1 cellular context compared by ENCODE assay signal in the genomic region with DNA sequence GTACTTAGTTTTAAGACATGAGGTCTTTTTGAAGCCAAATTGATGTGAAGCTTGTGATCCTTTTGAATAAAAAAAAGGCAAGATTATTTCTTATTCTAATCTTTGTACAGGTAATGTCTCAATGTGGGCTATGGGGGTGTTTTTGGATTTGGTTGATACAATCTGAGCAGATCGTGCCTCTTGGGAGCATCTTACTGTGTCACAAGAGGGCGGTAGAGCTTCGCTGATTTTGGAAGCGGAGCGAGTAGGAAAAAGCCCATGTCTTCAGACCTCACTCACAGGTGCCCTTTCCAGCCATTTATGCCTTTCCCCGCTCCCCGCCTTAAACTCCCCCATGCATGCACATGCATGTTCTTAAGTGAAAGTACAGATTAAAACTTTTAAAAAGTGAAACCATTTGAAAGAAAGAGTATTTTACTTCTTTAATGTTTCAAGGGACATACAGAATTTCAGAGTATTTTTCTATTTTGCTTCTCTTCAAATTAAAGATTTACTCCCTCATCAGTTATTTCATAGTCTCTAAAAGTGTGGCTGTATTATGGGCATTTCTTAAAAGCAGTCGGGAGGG.
A peak's percentile ranks its signal among the peaks of the same experiment; 100 is the strongest.
TF ChIP-seq lines count a peak whose summit lies in the region.

No MANE protein-coding gene starts in this region.

TF ChIP-seq in IMR-90, 13 proteins besides CTCF, POLR2A, EP300 and RAD21:
- TF ChIP-seq SMC3 (IDR thresholded peaks at IDR 0.05; ENCODE audit: low read depth, low read length) = peak; percentile 91
- TF ChIP-seq, protein P1, sequence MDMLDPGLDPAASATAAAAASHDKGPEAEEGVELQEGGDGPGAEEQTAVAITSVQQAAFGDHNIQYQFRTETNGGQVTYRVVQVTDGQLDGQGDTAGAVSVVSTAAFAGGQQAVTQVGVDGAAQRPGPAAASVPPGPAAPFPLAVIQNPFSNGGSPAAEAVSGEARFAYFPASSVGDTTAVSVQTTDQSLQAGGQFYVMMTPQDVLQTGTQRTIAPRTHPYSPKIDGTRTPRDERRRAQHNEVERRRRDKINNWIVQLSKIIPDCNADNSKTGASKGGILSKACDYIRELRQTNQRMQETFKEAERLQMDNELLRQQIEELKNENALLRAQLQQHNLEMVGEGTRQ (IDR thresholded peaks at IDR 0.05; ENCODE audit: low read depth, low read length) = no peak
TF ChIP-seq in IMR-90: peak in this region for 1.
